In the genomic region with DNA sequence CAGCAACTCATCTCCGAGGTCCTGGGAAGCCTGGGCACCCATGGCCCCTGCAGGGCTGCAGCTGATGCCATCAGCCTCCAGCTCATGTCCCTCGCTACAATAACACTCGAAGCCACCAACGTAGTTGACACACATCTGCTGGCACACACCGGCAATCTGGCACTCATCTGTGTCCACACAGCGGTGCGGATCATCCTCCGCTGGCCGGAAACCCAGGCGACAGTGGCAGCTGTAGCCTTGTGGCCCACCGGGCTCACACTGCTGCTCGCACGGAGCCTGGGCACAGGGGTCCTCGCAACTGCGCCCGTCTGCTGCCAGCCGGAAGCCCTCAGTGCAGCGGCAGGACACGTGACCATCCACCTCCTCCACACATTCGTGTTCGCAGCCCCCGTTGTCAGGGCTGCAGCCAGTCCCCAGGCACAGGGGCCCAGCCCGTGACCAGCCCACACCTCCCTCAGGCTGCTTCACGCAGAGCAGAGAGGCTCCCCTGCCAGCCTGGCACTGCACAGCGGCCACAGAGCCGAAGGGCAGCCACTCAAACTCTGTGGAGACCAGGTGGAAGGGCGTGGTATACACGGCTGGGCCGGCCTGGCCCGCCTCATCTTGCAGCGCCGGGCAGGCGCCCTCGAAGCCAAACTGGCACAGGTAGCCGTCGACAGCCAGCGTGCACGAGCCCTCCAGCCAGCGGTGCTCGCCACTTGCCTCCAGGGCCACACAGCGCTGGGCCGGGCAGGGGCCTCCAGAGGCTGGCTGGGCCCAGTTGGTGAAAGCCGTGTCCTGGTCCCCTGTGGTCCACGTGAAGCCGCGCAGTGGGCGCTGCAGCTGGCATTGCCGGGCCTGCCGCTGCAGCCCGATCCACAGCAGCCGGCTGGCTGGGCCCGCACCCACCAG, we compare ENCODE assay signal across 7 cellular contexts. TPM values are rescaled to one million over a fixed set of nuclear protein-coding genes. Genes with fewer than 3 reads are reported as not detected.
DNase-seq lines count a peak whose midpoint lies in the region; ATAC-seq and TF ChIP-seq lines count a peak whose summit lies in the region.
"Had no signal": no experiment of that assay in that cellular context is flagged by ENCODE, and none has a peak within 500 bp of the region (broad histone marks: within the 10 kb centered on the region; RNA-seq: fewer than 3 reads in every experiment).

No MANE protein-coding gene starts in this region.

- TF ChIP-seq POLR2A in gastroesophageal sphincter (IDR thresholded peaks at IDR 0.05) (no peak), testis (IDR thresholded peaks at IDR 0.05) (no peak)

- CTCF ChIA-PET in activated CD4-positive, alpha-beta T cell treated with anti-CD3 and anti-CD28 coated beads, Interleukin-2, amount 10 ng/mL, durations not matched to agents 7 days and 5 days (lab: Charles Lee), result interaction anchor here (0.9 to 3.8 kb wide), 5 partner anchors 11 to 93 kb away, joined by 3 to 17 read pairs (median 3); partner anchors contain the start of gene RIN1

- H3K36me3 ChIP-seq in gastroesophageal sphincter (no peaks in the 10 kb centered on the region), testis (ENCODE audit: low read depth, missing control alignments) (no peaks in the 10 kb centered on the region)

- ATAC-seq in gastroesophageal sphincter (no peak), GM18909 (IDR thresholded peaks at IDR 0.05; ENCODE audit: poor library complexity, unreplicated experiment) (no peak)

- no peak for TF ChIP-seq EP300 in gastroesophageal sphincter (IDR thresholded peaks at IDR 0.05)

- H3K4me1 ChIP-seq in gastroesophageal sphincter (peaks cover 0 to 72% (median 33%) of the 10 kb centered on the region in 3 donors), testis (peaks cover 21% of the 10 kb centered on the region)

- intact Hi-C loops in testis (cut with DNase I; ENCODE audit: low total_unique reads), result no loop called here

- H3K9me3 ChIP-seq in gastroesophageal sphincter (no peaks in the 10 kb centered on the region), testis (no peaks in the 10 kb centered on the region)

- peak overlapping the region; percentile 40 for H3K4me3 Mint-ChIP-seq in activated CD4-positive, alpha-beta T cell treated with anti-CD3 and anti-CD28 coated beads, Interleukin-2, amount 10 ng/mL, durations not matched to agents 7 days and 5 days

- H3K36me3 Mint-ChIP-seq in activated CD4-positive, alpha-beta T cell treated with anti-CD3 and anti-CD28 coated beads, Interleukin-2, amount 10 ng/mL, durations not matched to agents 7 days and 5 days (ENCODE audit: low read depth), result peaks cover 12% of the 10 kb centered on the region

- WGBS in gastroesophageal sphincter (ENCODE audit: low coverage in 1 of 2), 2 donors, result 52% methylated on average over 7 of the region's 52 CpGs; no CpG with 5 or more reads in 1 of the 2 donors
- WGBS in testis, 2 donors, result 64 to 74% methylated on average over 9 to 50 of the region's 52 CpGs

- DNase-seq in activated CD4-positive, alpha-beta T cell treated with anti-CD3 and anti-CD28 coated beads, Interleukin-2, amount 10 ng/mL, durations not matched to agents 7 days and 5 days, result no peak
- no peak for DNase-seq in activated CD4-positive, alpha-beta T cell treated with anti-CD3 and anti-CD28 coated beads, Interleukin-2, amount 50 U/mL, for 1 hour
- DNase-seq in testis, result no peak
- no peak for DNase-seq in germinal center (ENCODE audit: low spot score)
- DNase-seq: activated CD4-positive, alpha-beta T cell treated with anti-CD3 and anti-CD28 coated beads for 1 hour had no signal

- peak overlapping the region; percentile 3 to 96 (median 92) for H3K27ac ChIP-seq in gastroesophageal sphincter
- peak overlapping the region; percentile 33 to 88 for H3K27ac ChIP-seq in testis

- H3K27me3 Mint-ChIP-seq in activated CD4-positive, alpha-beta T cell treated with anti-CD3 and anti-CD28 coated beads, Interleukin-2, amount 10 ng/mL, durations not matched to agents 7 days and 5 days, result no peaks in the 10 kb centered on the region

- H3K27ac Mint-ChIP-seq in activated CD4-positive, alpha-beta T cell treated with anti-CD3 and anti-CD28 coated beads, Interleukin-2, amount 10 ng/mL, durations not matched to agents 7 days and 5 days, result peak overlapping the region; percentile 41

- H3K27me3 ChIP-seq in gastroesophageal sphincter (peaks cover 10% of the 10 kb centered on the region), testis (no peaks in the 10 kb centered on the region)

- H3K9me3 Mint-ChIP-seq in activated CD4-positive, alpha-beta T cell treated with anti-CD3 and anti-CD28 coated beads, Interleukin-2, amount 10 ng/mL, durations not matched to agents 7 days and 5 days, result peaks cover 6% of the 10 kb centered on the region

- TF ChIP-seq CTCF in gastroesophageal sphincter (IDR thresholded peaks at IDR 0.05) (no peak), testis (IDR thresholded peaks at IDR 0.05) (no peak)

- H3K4me3 ChIP-seq in gastroesophageal sphincter (peak overlapping the region; percentile 34 to 55), testis (peak overlapping the region; percentile 33 to 51)

- peaks cover 70% of the 10 kb centered on the region for H3K4me1 Mint-ChIP-seq in activated CD4-positive, alpha-beta T cell treated with anti-CD3 and anti-CD28 coated beads, Interleukin-2, amount 10 ng/mL, durations not matched to agents 7 days and 5 days

- POLR2A ChIA-PET in activated CD4-positive, alpha-beta T cell treated with anti-CD3 and anti-CD28 coated beads, Interleukin-2, amount 10 ng/mL, durations not matched to agents 7 days and 5 days (lab: Charles Lee), result no interaction called here

RNA-seq across cellular contexts. Expression of gene CD248, which starts 0.7 kb away (rescaled TPM):
- total RNA-seq in activated CD4-positive, alpha-beta T cell treated with anti-CD3 and anti-CD28 coated beads, Interleukin-2, amount 10 ng/mL, durations not matched to agents 7 days and 5 days, result 1 to 10 TPM; 2.4 to 2.5 TPM
- total RNA-seq in gastroesophageal sphincter, result 10 to 100 TPM; 23.1 to 68.2 (median 27.0) TPM
- total RNA-seq in testis, result 1 to 10 TPM; 3.9 to 6.4 TPM
- 35.5 TPM for polyA plus RNA-seq in testis (ENCODE audit: insufficient read depth, low read depth, low replicate concordance)

RNA-seq across cellular contexts. Expression of gene RIN1, which starts 20.1 kb away (rescaled TPM):
- total RNA-seq in activated CD4-positive, alpha-beta T cell treated with anti-CD3 and anti-CD28 coated beads, Interleukin-2, amount 10 ng/mL, durations not matched to agents 7 days and 5 days, result 1 to 10 TPM; 1.1 to 1.6 TPM
- total RNA-seq in gastroesophageal sphincter (1 to 10 TPM; 3.8 to 9.3 (median 4.7) TPM), testis (1 to 10 TPM; 8.2 to 8.5 TPM)
- 4.7 TPM for polyA plus RNA-seq in testis (ENCODE audit: insufficient read depth, low read depth, low replicate concordance)

RNA-seq across cellular contexts. Expression of gene TMEM151A, which starts 24.5 kb away (rescaled TPM):
- total RNA-seq in activated CD4-positive, alpha-beta T cell treated with anti-CD3 and anti-CD28 coated beads, Interleukin-2, amount 10 ng/mL, durations not matched to agents 7 days and 5 days, result not detected
- under 1 TPM in 1 of 4 donors, not detected in 3; 0.66 TPM for total RNA-seq in gastroesophageal sphincter
- 1 to 10 TPM; 1.4 to 1.7 TPM for total RNA-seq in testis
- 0.90 TPM for polyA plus RNA-seq in testis (ENCODE audit: insufficient read depth, low read depth, low replicate concordance)

RNA-seq across cellular contexts. Expression of gene YIF1A, which starts 27.2 kb away (rescaled TPM):
- total RNA-seq in activated CD4-positive, alpha-beta T cell treated with anti-CD3 and anti-CD28 coated beads, Interleukin-2, amount 10 ng/mL, durations not matched to agents 7 days and 5 days, result 10 to 100 TPM; 39.1 to 45.4 TPM
- 10 to 100 TPM; 39.4 to 79.3 (median 64.5) TPM for total RNA-seq in gastroesophageal sphincter
- total RNA-seq in testis, result 10 to 100 TPM; 60.5 to 94.1 TPM
- 82.6 TPM for polyA plus RNA-seq in testis (ENCODE audit: insufficient read depth, low read depth, low replicate concordance)

RNA-seq across cellular contexts. Expression of gene BRMS1, which starts 28.7 kb away (rescaled TPM):
- 10 to 100 TPM; 47.4 to 48.0 TPM for total RNA-seq in activated CD4-positive, alpha-beta T cell treated with anti-CD3 and anti-CD28 coated beads, Interleukin-2, amount 10 ng/mL, durations not matched to agents 7 days and 5 days
- total RNA-seq in gastroesophageal sphincter (10 to 100 TPM; 26.6 to 44.2 (median 35.5) TPM), testis (10 to 100 TPM; 55.5 to 59.4 TPM)
- polyA plus RNA-seq in testis (ENCODE audit: insufficient read depth, low read depth, low replicate concordance), result 67.5 TPM
